In the genomic region with DNA sequence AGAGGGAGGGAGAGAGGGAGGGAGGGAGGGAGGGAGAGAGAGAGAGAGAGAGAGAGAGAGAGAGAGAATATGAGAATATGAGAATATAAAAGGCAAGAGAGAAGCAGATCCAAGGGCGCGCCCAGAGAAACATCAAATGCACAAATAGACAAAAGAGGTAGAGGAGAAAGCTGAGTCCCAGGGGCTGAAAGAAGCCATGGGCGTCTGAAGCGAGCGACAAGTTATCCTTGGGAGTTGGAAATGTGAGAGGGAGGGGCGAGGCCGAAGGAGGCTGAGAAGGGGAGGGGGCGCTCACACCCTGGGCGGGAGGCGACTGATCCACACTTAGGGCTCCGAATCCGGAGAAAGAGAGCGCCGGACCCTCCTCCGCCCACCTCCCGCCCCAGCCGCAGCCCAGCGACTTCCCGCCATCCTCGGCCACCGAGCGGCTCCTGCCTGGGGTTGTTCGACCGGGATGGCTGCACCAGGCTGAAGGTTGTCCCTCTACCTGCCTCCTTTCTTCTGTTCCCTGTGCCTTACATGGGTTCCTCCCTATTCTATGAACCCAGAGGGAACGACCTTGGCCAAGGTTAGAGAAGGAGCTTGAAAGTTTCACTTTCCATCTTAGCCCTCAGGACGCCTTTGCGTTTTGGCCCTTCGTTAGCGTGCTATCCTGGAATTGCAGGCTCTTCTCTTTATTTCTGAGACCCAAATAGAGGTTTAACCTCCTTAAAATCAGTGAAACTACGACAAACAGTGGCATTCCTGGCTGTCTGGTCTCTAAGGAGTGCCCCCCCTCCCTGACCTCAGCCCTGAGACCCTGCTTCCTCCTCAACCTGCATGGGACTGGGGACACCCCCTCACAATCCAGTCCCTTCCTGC, we compare ENCODE assay signal across 8 cellular contexts. TPM values are rescaled to one million over a fixed set of nuclear protein-coding genes. Genes with fewer than 3 reads are reported as not detected.
A peak's percentile ranks its signal among the peaks of the same experiment; 100 is the strongest.
DNase-seq lines count a peak whose midpoint lies in the region; ATAC-seq and TF ChIP-seq lines count a peak whose summit lies in the region.

No MANE protein-coding gene starts in this region.

- no peak overlapping the region for H3K9ac ChIP-seq in skeletal muscle satellite cell (ENCODE audit: low read depth, low read length)

- peak; percentile 29 for DNase-seq in NCI-H1105 treated with DMSO at 0.1 percent for 48 hours (lab: John Stamatoyannopoulos, UW)
- DNase-seq in NCI-H1105 (lab: John Stamatoyannopoulos, UW) = no peak
- DNase-seq in OCI-LY7 (ENCODE audit: low spot score) = no peak
- DNase-seq in fibroblast of the aortic adventitia (ENCODE audit: low read depth) = peak; percentile 16
- DNase-seq in germinal center (ENCODE audit: low spot score) = no peak
- DNase-seq in stimulated activated CD4-positive, alpha-beta T cell treated with anti-CD3 and anti-CD28 coated beads, Interleukin-15, amount 100 ng/mL, for 24 hours = no peak

- H3K4me3 ChIP-seq in OCI-LY7 (ENCODE audit: low read depth, low read length, poor library complexity, severe bottlenecking) (peak overlapping the region; percentile 43), fibroblast of the aortic adventitia (ENCODE audit: low read depth, low read length) (peak overlapping the region; percentile 59), skeletal muscle satellite cell (ENCODE audit: low read length) (peak overlapping the region; percentile 62)

- no peak for TF ChIP-seq CTCF in OCI-LY7 (conservative IDR thresholded peaks at IDR 0.05; ENCODE audit: low read length)
- no peak for TF ChIP-seq CTCF in fibroblast of the aortic adventitia (IDR thresholded peaks at IDR 0.05; ENCODE audit: insufficient read depth, low read length)

- no peaks in the 10 kb centered on the region for H3K9me3 ChIP-seq in OCI-LY7 (ENCODE audit: low read length)
- H3K9me3 ChIP-seq in skeletal muscle satellite cell (replicated peaks; ENCODE audit: low read length) = no peaks in the 10 kb centered on the region

- peak overlapping the region; percentile 46; the same call in 1 of the 2 replicates for H2AFZ ChIP-seq in OCI-LY7 (ENCODE audit: low read length)

- no peaks in the 10 kb centered on the region for H4K20me1 ChIP-seq in OCI-LY7 (ENCODE audit: insufficient read depth, low read length)

- H3K79me2 ChIP-seq in OCI-LY7 (ENCODE audit: insufficient read depth, low read depth, low read length) = no peaks in the 10 kb centered on the region

- ATAC-seq in GM21526 (IDR thresholded peaks at IDR 0.05; ENCODE audit: low FRiP score, unreplicated experiment) = no peak

- BruUV-seq in OCI-LY7 (replicated peaks; lab: Mats Ljungman, UMichigan) = no TSS peak

- intact Hi-C loops in OCI-LY7 (cut with micrococcal nuclease; ENCODE audit: unreplicated experiment) = no loop called here

- no peaks in the 10 kb centered on the region for H3K9me2 ChIP-seq in OCI-LY7 (ENCODE audit: insufficient read depth, low read length)

- H3K36me3 ChIP-seq in OCI-LY7 (ENCODE audit: insufficient read depth, low read length) (no peaks in the 10 kb centered on the region), skeletal muscle satellite cell (ENCODE audit: insufficient read depth, low read length) (no peaks in the 10 kb centered on the region)

- H3K4me1 ChIP-seq in OCI-LY7 (ENCODE audit: insufficient read depth, low read length, poor library complexity, severe bottlenecking) = no peaks in the 10 kb centered on the region
- H3K4me1 ChIP-seq in skeletal muscle satellite cell (ENCODE audit: control insufficient read depth, insufficient read depth, low read length) = peaks cover 4% of the 10 kb centered on the region

- POLR2A ChIA-PET in OCI-LY7 (lab: Charles Lee) = no interaction called here

- CTCF ChIA-PET in OCI-LY7 (lab: Charles Lee; ENCODE audit: unreplicated experiment) = no interaction called here

- peaks cover 76% of the 10 kb centered on the region for H3K27me3 ChIP-seq in skeletal muscle satellite cell (ENCODE audit: control insufficient read depth, insufficient read depth, low read length)

- H3K27ac ChIP-seq in OCI-LY7 (ENCODE audit: low read depth, low read length, poor library complexity, severe bottlenecking) = no peak overlapping the region

- H3K4me2 ChIP-seq in OCI-LY7 (ENCODE audit: low read length) (peak overlapping the region; percentile 51), skeletal muscle satellite cell (ENCODE audit: low read length) (peak overlapping the region; percentile 83)

RNA-seq across cellular contexts. Expression of gene HOXB9, which starts 21.2 kb away (rescaled TPM):
- not detected in 2 replicates for total RNA-seq in OCI-LY7 (2014; rRNA removed; shearing (Covaris generic))
- total RNA-seq in OCI-LY7 (2022) = not detected in 2 replicates
- not detected in 2 replicates for total RNA-seq in fibroblast of the aortic adventitia (ENCODE audit: low replicate concordance)
- 0.25 TPM in 1 of 2 replicates, not detected in the other for total RNA-seq in skeletal muscle satellite cell (2012; rRNA removed)

RNA-seq across cellular contexts. Expression of gene HOXB8, which starts 32.2 kb away (rescaled TPM):
- total RNA-seq in OCI-LY7 (2014; rRNA removed; shearing (Covaris generic)) = not detected in 2 replicates
- total RNA-seq in OCI-LY7 (2022) (not detected in 2 replicates), fibroblast of the aortic adventitia (ENCODE audit: low replicate concordance) (0.09 TPM in 1 of 2 replicates, not detected in the other)
- not detected in 2 replicates for total RNA-seq in skeletal muscle satellite cell (2012; rRNA removed)

RNA-seq across cellular contexts. Expression of gene HOXB7, which starts 36.5 kb away (rescaled TPM):
- total RNA-seq in OCI-LY7 (2014; rRNA removed; shearing (Covaris generic)) = 6.3 and 9.2 TPM in 2 replicates
- total RNA-seq in OCI-LY7 (2022) = 16.3 and 17.0 TPM in 2 replicates
- total RNA-seq in fibroblast of the aortic adventitia (ENCODE audit: low replicate concordance) = 0.18 and 4.7 TPM in 2 replicates
- 1.5 and 4.1 TPM in 2 replicates for total RNA-seq in skeletal muscle satellite cell (2012; rRNA removed)

RNA-seq across cellular contexts. Expression of gene HOXB6, which starts 42.5 kb away (rescaled TPM):
- 0.41 TPM in 1 of 2 replicates, not detected in the other for total RNA-seq in OCI-LY7 (2014; rRNA removed; shearing (Covaris generic))
- total RNA-seq in OCI-LY7 (2022) (not detected in 2 replicates), fibroblast of the aortic adventitia (ENCODE audit: low replicate concordance) (0.63 and 13.1 TPM in 2 replicates)
- 5.5 and 6.6 TPM in 2 replicates for total RNA-seq in skeletal muscle satellite cell (2012; rRNA removed)

RNA-seq across cellular contexts. Expression of gene HOXB5, which starts 53.8 kb away (rescaled TPM):
- not detected in 2 replicates for total RNA-seq in OCI-LY7 (2014; rRNA removed; shearing (Covaris generic))
- total RNA-seq in OCI-LY7 (2022) (not detected in 2 replicates), fibroblast of the aortic adventitia (ENCODE audit: low replicate concordance) (0.27 and 0.57 TPM in 2 replicates)
- total RNA-seq in skeletal muscle satellite cell (2012; rRNA removed) = under 0.01 TPM in 2 replicates

Comparison
In these comparisons a context has a peak if more than half of its experiments do, and no peak if none do; other contexts are left out.
1. DNase-seq: peak in NCI-H1105 treated with DMSO at 0.1 percent for 48 hours (single experiment) and fibroblast of the aortic adventitia (single experiment); none in NCI-H1105 (single experiment), OCI-LY7 (single experiment), germinal center (single experiment) and stimulated activated CD4-positive, alpha-beta T cell treated with anti-CD3 and anti-CD28 coated beads, Interleukin-15, amount 100 ng/mL, for 24 hours (single experiment).
2. Peak in every context shown above with its lines, with median percentiles within 50 percentile points of each other: H3K4me3 ChIP-seq.